ENCODE assay signal across 9 cellular contexts in genomic region chr2:68368657-68369339, GRCh38. TPM values are rescaled to one million over a fixed set of nuclear protein-coding genes. Genes with fewer than 3 reads are reported as not detected.
A peak's percentile ranks its signal among the peaks of the same experiment; 100 is the strongest.
DNase-seq lines count a peak whose midpoint lies in the region; ATAC-seq and TF ChIP-seq lines count a peak whose summit lies in the region.
"Had no signal": no experiment of that assay in that cellular context is flagged by ENCODE, and none has a peak within 500 bp of the region (broad histone marks: within the 10 kb centered on the region; RNA-seq: fewer than 3 reads in every experiment).

No MANE protein-coding gene starts in this region.

- peaks cover 17% of the 10 kb centered on the region for H3K4me1 ChIP-seq in mammary epithelial cell (ENCODE audit: insufficient read depth, low read length)
- no peaks in the 10 kb centered on the region for H3K4me1 ChIP-seq in mucosa of descending colon (ENCODE audit: low read depth)

- H4K20me1 ChIP-seq in mammary epithelial cell (ENCODE audit: insufficient read depth, low read length), result no peaks in the 10 kb centered on the region

- TF ChIP-seq CTCF in AG09319 (IDR thresholded peaks at IDR 0.05; ENCODE audit: low read depth, low read length) (no peak), mammary epithelial cell (conservative IDR thresholded peaks at IDR 0.05 in 1 of 2, IDR thresholded peaks at IDR 0.05 in 1 of 2; ENCODE audit: extremely low read depth in 1 of 2, insufficient read depth in 1 of 2, low read depth in 1 of 2, low read length in 2 of 2) (no peak), mucosa of descending colon (IDR thresholded peaks at IDR 0.05) (no peak)

- H3K36me3 ChIP-seq in mammary epithelial cell (ENCODE audit: insufficient read depth, low read length) (no peaks in the 10 kb centered on the region), mucosa of descending colon (ENCODE audit: low read depth) (no peaks in the 10 kb centered on the region)

- H3K27ac Mint-ChIP-seq in activated CD4-positive, alpha-beta memory T cell treated with anti-CD3 and anti-CD28 coated beads, Interleukin-2, amount 10 ng/mL, durations not matched to agents 7 days and 5 days, result no peak overlapping the region

- peaks cover 8% of the 10 kb centered on the region for H3K27me3 Mint-ChIP-seq in activated CD4-positive, alpha-beta memory T cell treated with anti-CD3 and anti-CD28 coated beads, Interleukin-2, amount 10 ng/mL, durations not matched to agents 7 days and 5 days

- H3K27me3 ChIP-seq in mammary epithelial cell (ENCODE audit: insufficient read depth, low read length), result no peaks in the 10 kb centered on the region

- no peak overlapping the region for H3K4me3 Mint-ChIP-seq in activated CD4-positive, alpha-beta memory T cell treated with anti-CD3 and anti-CD28 coated beads, Interleukin-2, amount 10 ng/mL, durations not matched to agents 7 days and 5 days

- no TSS peak for BruUV-seq in mammary epithelial cell (replicated peaks; lab: Mats Ljungman, UMichigan)

- dilution Hi-C loops in mammary epithelial cell (cut with HindIII; ENCODE audit: low sequenced_read_pairs), result no loop called here

- intact Hi-C loops in mammary epithelial cell (cut with micrococcal nuclease), result no loop called here
- intact Hi-C loops in mucosa of descending colon (cut with DNase I, micrococcal nuclease), result loop anchor here in 1 of 2 donors (5.0 kb wide), 1 partner anchor 226 kb away; no protein-coding TSS in a partner anchor

- H3K4me1 Mint-ChIP-seq in activated CD4-positive, alpha-beta memory T cell treated with anti-CD3 and anti-CD28 coated beads, Interleukin-2, amount 10 ng/mL, durations not matched to agents 7 days and 5 days, result peaks cover 22% of the 10 kb centered on the region

- H3K9me3 ChIP-seq in mammary epithelial cell (replicated peaks; ENCODE audit: insufficient read depth, low read length), result no peaks in the 10 kb centered on the region
- H3K9me3 ChIP-seq in mucosa of descending colon, result no peaks in the 10 kb centered on the region

- ATAC-seq in mucosa of descending colon (peak; percentile 11), HG02610 (IDR thresholded peaks at IDR 0.05; ENCODE audit: unreplicated experiment) (no peak), HG03520 (IDR thresholded peaks at IDR 0.05; ENCODE audit: unreplicated experiment) (no peak)

- in situ Hi-C loops in mammary epithelial cell (cut with MboI; ENCODE audit: low sequenced_read_pairs in 2 of 2), result loop anchor here in 1 of 2 donors (10.0 kb wide), 1 partner anchor 76 kb away; no protein-coding TSS in a partner anchor

- POLR2A ChIA-PET in activated CD4-positive, alpha-beta memory T cell treated with anti-CD3 and anti-CD28 coated beads, Interleukin-2, amount 10 ng/mL, durations not matched to agents 7 days and 5 days (lab: Charles Lee), result no interaction called here

- H3K79me2 ChIP-seq in mammary epithelial cell (ENCODE audit: insufficient read depth, low read length), result no peaks in the 10 kb centered on the region

- peaks cover 12% of the 10 kb centered on the region for H3K36me3 Mint-ChIP-seq in activated CD4-positive, alpha-beta memory T cell treated with anti-CD3 and anti-CD28 coated beads, Interleukin-2, amount 10 ng/mL, durations not matched to agents 7 days and 5 days (ENCODE audit: low read depth)

- peak overlapping the region; percentile 53 for H3K4me2 ChIP-seq in mammary epithelial cell (ENCODE audit: insufficient read depth, low read depth, low read length)

- H3K4me3 ChIP-seq in mammary epithelial cell (replicated peaks in 1 of 3; ENCODE audit: insufficient read depth in 1 of 3, low read depth in 2 of 3, low read length in 3 of 3), result no peak overlapping the region
- H3K4me3 ChIP-seq in mucosa of descending colon, result no peak overlapping the region

- 19% methylated on average over 6 of the region's 7 CpGs for WGBS in mammary epithelial cell (ENCODE audit: low coverage, missing lambda C conversion rate)

- peak; percentile 20 for DNase-seq in AG09319 (ENCODE audit: extremely low read depth, low read depth)
- DNase-seq in HK-2 (ENCODE audit: unreplicated experiment), result peak; percentile 12
- peak; percentile 75 for DNase-seq in mammary epithelial cell
- peak in 1 of 3 donors; percentile 14 for DNase-seq in mucosa of descending colon
- DNase-seq in stimulated activated CD4-positive, alpha-beta T cell treated with anti-CD3 and anti-CD28 coated beads, Interleukin-4, amount 100 ng/mL, for 1 hour, result no peak
- no peak for DNase-seq in activated CD4-positive, alpha-beta memory T cell treated with anti-CD3 and anti-CD28 coated beads, Interleukin-2, amount 10 ng/mL, durations not matched to agents 7 days and 5 days
- DNase-seq: activated T-cell treated with anti-CD3 and anti-CD28 coated beads, Interleukin-2, amount 50 U/mL, for 1 hour had no signal

- H3K27ac ChIP-seq in mammary epithelial cell (ENCODE audit: insufficient read depth, low read depth, low read length), result peak overlapping the region; percentile 70

- peak overlapping the region; percentile 63 for H2AFZ ChIP-seq in mammary epithelial cell (ENCODE audit: low read depth, low read length)

- CTCF ChIA-PET in mammary epithelial cell (lab: Charles Lee; ENCODE audit: low non-redundant PET), result no interaction called here
- CTCF ChIA-PET in activated CD4-positive, alpha-beta memory T cell treated with anti-CD3 and anti-CD28 coated beads, Interleukin-2, amount 10 ng/mL, durations not matched to agents 7 days and 5 days (lab: Charles Lee), result interaction anchor here (1.1 kb wide), 1 partner anchor 8 kb away, joined by 3 read pairs; no protein-coding TSS in a partner anchor

- H3K9me3 Mint-ChIP-seq in activated CD4-positive, alpha-beta memory T cell treated with anti-CD3 and anti-CD28 coated beads, Interleukin-2, amount 10 ng/mL, durations not matched to agents 7 days and 5 days, result peaks cover 7% of the 10 kb centered on the region

- peak overlapping the region; percentile 48 for H3K9ac ChIP-seq in mammary epithelial cell (ENCODE audit: insufficient read depth, low read length)

RNA-seq across cellular contexts. Expression of gene PLEK, which starts 3.7 kb away (rescaled TPM):
- total RNA-seq in mammary epithelial cell, result under 1 TPM in 1 of 2 donors, not detected in 1; 0.09 TPM
- polyA plus RNA-seq in mammary epithelial cell, result 0.07 TPM
- not detected for polyA minus RNA-seq in mammary epithelial cell
- total RNA-seq in mucosa of descending colon, result 10 to 100 TPM in 2 of 3 donors, 1 to 10 TPM in 1; 4.8 to 16.0 (median 13.8) TPM
- 10 to 100 TPM in 1 of 2 experiments, 1 to 10 TPM in 1; 9.5 to 10.9 TPM for total RNA-seq in activated CD4-positive, alpha-beta memory T cell treated with anti-CD3 and anti-CD28 coated beads, Interleukin-2, amount 10 ng/mL, durations not matched to agents 7 days and 5 days

RNA-seq across cellular contexts. Expression of gene CNRIP1, which starts 49.0 kb away (rescaled TPM):
- total RNA-seq in mammary epithelial cell, result under 1 TPM in 1 of 2 donors, not detected in 1; under 0.01 TPM
- polyA plus RNA-seq in mammary epithelial cell, result not detected
- not detected for polyA minus RNA-seq in mammary epithelial cell
- 10 to 100 TPM in 1 of 3 donors, 1 to 10 TPM in 2; 4.1 to 20.0 (median 6.2) TPM for total RNA-seq in mucosa of descending colon
- total RNA-seq in activated CD4-positive, alpha-beta memory T cell treated with anti-CD3 and anti-CD28 coated beads, Interleukin-2, amount 10 ng/mL, durations not matched to agents 7 days and 5 days, result not detected

Comparison
In these comparisons a context has a peak if more than half of its experiments do, and no peak if none do; other contexts are left out.
1. DNase-seq: peak in AG09319 (single experiment), HK-2 (single experiment) and mammary epithelial cell (single experiment); none in stimulated activated CD4-positive, alpha-beta T cell treated with anti-CD3 and anti-CD28 coated beads, Interleukin-4, amount 100 ng/mL, for 1 hour (single experiment) and activated CD4-positive, alpha-beta memory T cell treated with anti-CD3 and anti-CD28 coated beads, Interleukin-2, amount 10 ng/mL, durations not matched to agents 7 days and 5 days (single experiment).
2. RNA of gene PLEK, which starts 3.7 kb away (total RNA-seq): 4.8 to 16.0 TPM in mucosa of descending colon and 9.5 to 10.9 TPM in activated CD4-positive, alpha-beta memory T cell treated with anti-CD3 and anti-CD28 coated beads, Interleukin-2, amount 10 ng/mL, durations not matched to agents 7 days and 5 days; 0.09 TPM in mammary epithelial cell; every median in the first group is over 4 times any median in the second.
3. RNA of gene CNRIP1, which starts 49.0 kb away (total RNA-seq): 4.1 to 20.0 TPM in mucosa of descending colon; under 0.01 TPM in mammary epithelial cell and not detected in activated CD4-positive, alpha-beta memory T cell treated with anti-CD3 and anti-CD28 coated beads, Interleukin-2, amount 10 ng/mL, durations not matched to agents 7 days and 5 days; every median in the first group is over 4 times any median in the second.